Comparison of ENCODE assay signal across 39 cellular contexts in genomic region chr13:98035373-98035772, GRCh38.
"Had no signal": no experiment of that assay in that cellular context is flagged by ENCODE, and none has a peak within 500 bp of the region (broad histone marks: within the 10 kb centered on the region; RNA-seq: fewer than 3 reads in every experiment).

No MANE protein-coding gene starts in this region.

- H3K4me3 ChIP-seq: ascending aorta, cardiac muscle cell had no signal

- H3K27ac Mint-ChIP-seq: activated B cell treated with CpG ODN at 0.5 μM for 24 hours; activated CD4-positive, alpha-beta memory T cell treated with anti-CD3 and anti-CD28 coated beads for 36 hours; activated CD4-positive, alpha-beta T cell treated with anti-CD3 and anti-CD28 coated beads, Interleukin-2, amount 10 ng/mL, durations not matched to agents 24 days and 14 days; activated CD8-positive, alpha-beta T cell treated with anti-CD3 and anti-CD28 coated beads for 36 hours; activated naive CD4-positive, alpha-beta T cell treated with anti-CD3 and anti-CD28 coated beads, Interleukin-2, amount 10 ng/mL, durations not matched to agents 7 days and 5 days; activated naive CD4-positive, alpha-beta T cell treated with anti-CD3 and anti-CD28 coated beads, Interleukin-2, amount 50 U/mL, for 24 hours; activated naive CD8-positive, alpha-beta T cell; activated naive CD8-positive, alpha-beta T cell treated with anti-CD3 and anti-CD28 coated beads, Interleukin-2, amount 10 ng/mL, durations not matched to agents 7 days and 5 days; activated naive CD8-positive, alpha-beta T cell treated with anti-CD3 and anti-CD28 coated beads, Interleukin-2, amount 50 U/mL, for 24 hours; activated T-cell treated with anti-CD3 and anti-CD28 coated beads, Interleukin-2, amount 50 U/mL, for 72 hours; activated T-helper 1 cell treated with anti-CD3 and anti-CD28 coated beads, Interleukin-12 subunit alpha, Interleukin-12 subunit beta, Interleukin-2, Interleukin-4 antibody, amounts not matched to agents 30 ng/mL and 10 ng/mL and 1 ng/mL, durations not matched to agents 14 hours and 24 hours and 36 hours; activated T-helper 17 cell treated with anti-CD3 and anti-CD28 coated beads, Interleukin-2, amount 50 U/mL, for 72 hours; brain; T-helper 1 cell treated with Interleukin-12 subunit alpha and Interleukin-12 subunit beta and Interleukin-4 antibody, amounts not matched to agents 30 μg/mL and 1 μg/mL, for 36 hours; T-helper 2 cell treated with Interferon-gamma antibody and Interleukin-4, amounts not matched to agents 5 μg/mL and 100 μg/mL, for 36 hours had no signal

- H3K9me3 ChIP-seq: ascending aorta had no signal

- H3K27me3 Mint-ChIP-seq: activated CD4-positive, alpha-beta memory T cell treated with anti-CD3 and anti-CD28 coated beads for 36 hours; activated CD4-positive, alpha-beta T cell treated with anti-CD3 and anti-CD28 coated beads, Interleukin-2, amount 10 ng/mL, durations not matched to agents 24 days and 14 days; activated naive CD4-positive, alpha-beta T cell treated with anti-CD3 and anti-CD28 coated beads, Interleukin-2, amount 10 ng/mL, durations not matched to agents 7 days and 5 days; activated naive CD4-positive, alpha-beta T cell treated with anti-CD3 and anti-CD28 coated beads, Interleukin-2, amount 50 U/mL, for 24 hours; activated naive CD8-positive, alpha-beta T cell treated with anti-CD3 and anti-CD28 coated beads, Interleukin-2, amount 50 U/mL, for 24 hours had no signal

- H3K27ac ChIP-seq: ascending aorta, cardiac muscle cell, VCaP had no signal

- H3K36me3 Mint-ChIP-seq: activated CD4-positive, alpha-beta memory T cell treated with anti-CD3 and anti-CD28 coated beads for 36 hours; activated naive CD4-positive, alpha-beta T cell treated with anti-CD3 and anti-CD28 coated beads, Interleukin-2, amount 10 ng/mL, durations not matched to agents 7 days and 5 days; activated naive CD4-positive, alpha-beta T cell treated with anti-CD3 and anti-CD28 coated beads, Interleukin-2, amount 50 U/mL, for 24 hours; activated naive CD8-positive, alpha-beta T cell; activated naive CD8-positive, alpha-beta T cell treated with anti-CD3 and anti-CD28 coated beads, Interleukin-2, amount 10 ng/mL, durations not matched to agents 7 days and 5 days; brain had no signal

- H3K9me3 Mint-ChIP-seq: activated B cell treated with CpG ODN at 0.5 μM for 24 hours; activated CD4-positive, alpha-beta memory T cell treated with anti-CD3 and anti-CD28 coated beads for 36 hours; activated CD4-positive, alpha-beta T cell treated with anti-CD3 and anti-CD28 coated beads, Interleukin-2, amount 10 ng/mL, durations not matched to agents 24 days and 14 days; activated CD8-positive, alpha-beta T cell treated with anti-CD3 and anti-CD28 coated beads for 36 hours; activated naive CD4-positive, alpha-beta T cell treated with anti-CD3 and anti-CD28 coated beads, Interleukin-2, amount 10 ng/mL, durations not matched to agents 7 days and 5 days; activated naive CD4-positive, alpha-beta T cell treated with anti-CD3 and anti-CD28 coated beads, Interleukin-2, amount 50 U/mL, for 24 hours; activated naive CD8-positive, alpha-beta T cell treated with anti-CD3 and anti-CD28 coated beads, Interleukin-2, amount 10 ng/mL, durations not matched to agents 7 days and 5 days; activated naive CD8-positive, alpha-beta T cell treated with anti-CD3 and anti-CD28 coated beads, Interleukin-2, amount 50 U/mL, for 24 hours; activated T-cell treated with anti-CD3 and anti-CD28 coated beads, Interleukin-2, amount 50 U/mL, for 4 hours; activated T-cell treated with anti-CD3 and anti-CD28 coated beads, Interleukin-2, amount 50 U/mL, for 72 hours; activated T-helper 1 cell treated with anti-CD3 and anti-CD28 coated beads, Interleukin-12 subunit alpha, Interleukin-12 subunit beta, Interleukin-2, Interleukin-4 antibody, amounts not matched to agents 30 ng/mL and 10 ng/mL and 1 ng/mL, durations not matched to agents 14 hours and 24 hours and 36 hours; activated T-helper 17 cell treated with anti-CD3 and anti-CD28 coated beads, Interleukin-2, amount 50 U/mL, for 72 hours; central memory CD8-positive, alpha-beta T cell; T-helper 1 cell treated with Interleukin-12 subunit alpha and Interleukin-12 subunit beta and Interleukin-4 antibody, amounts not matched to agents 30 μg/mL and 1 μg/mL, for 36 hours; T-helper 2 cell treated with Interferon-gamma antibody and Interleukin-4, amounts not matched to agents 5 μg/mL and 100 μg/mL, for 36 hours had no signal

- H3K36me3 ChIP-seq: ascending aorta, cardiac muscle cell had no signal

- H3K4me3 Mint-ChIP-seq: activated B cell treated with CpG ODN at 0.5 μM for 24 hours; activated CD4-positive, alpha-beta memory T cell treated with anti-CD3 and anti-CD28 coated beads for 36 hours; activated CD4-positive, alpha-beta T cell treated with anti-CD3 and anti-CD28 coated beads, Interleukin-2, amount 10 ng/mL, durations not matched to agents 24 days and 14 days; activated CD8-positive, alpha-beta T cell treated with anti-CD3 and anti-CD28 coated beads for 36 hours; activated naive CD4-positive, alpha-beta T cell treated with anti-CD3 and anti-CD28 coated beads, Interleukin-2, amount 10 ng/mL, durations not matched to agents 7 days and 5 days; activated naive CD4-positive, alpha-beta T cell treated with anti-CD3 and anti-CD28 coated beads, Interleukin-2, amount 50 U/mL, for 24 hours; activated naive CD8-positive, alpha-beta T cell; activated naive CD8-positive, alpha-beta T cell treated with anti-CD3 and anti-CD28 coated beads, Interleukin-2, amount 10 ng/mL, durations not matched to agents 7 days and 5 days; activated naive CD8-positive, alpha-beta T cell treated with anti-CD3 and anti-CD28 coated beads, Interleukin-2, amount 50 U/mL, for 24 hours; activated T-cell treated with anti-CD3 and anti-CD28 coated beads, Interleukin-2, amount 50 U/mL, for 4 hours; activated T-cell treated with anti-CD3 and anti-CD28 coated beads, Interleukin-2, amount 50 U/mL, for 72 hours; activated T-helper 1 cell treated with anti-CD3 and anti-CD28 coated beads, Interleukin-12 subunit alpha, Interleukin-12 subunit beta, Interleukin-2, Interleukin-4 antibody, amounts not matched to agents 30 ng/mL and 10 ng/mL and 1 ng/mL, durations not matched to agents 14 hours and 24 hours and 36 hours; activated T-helper 17 cell treated with anti-CD3 and anti-CD28 coated beads, Interleukin-2, amount 50 U/mL, for 72 hours; brain; central memory CD8-positive, alpha-beta T cell; T-helper 1 cell treated with Interleukin-12 subunit alpha and Interleukin-12 subunit beta and Interleukin-4 antibody, amounts not matched to agents 30 μg/mL and 1 μg/mL, for 36 hours; T-helper 2 cell treated with Interferon-gamma antibody and Interleukin-4, amounts not matched to agents 5 μg/mL and 100 μg/mL, for 36 hours had no signal

- ATAC-seq: activated CD8-positive, alpha-beta T cell treated with anti-CD3 and anti-CD28 coated beads for 36 hours; activated naive CD8-positive, alpha-beta T cell treated with anti-CD3 and anti-CD28 coated beads, Interleukin-2, amount 50 U/mL, for 24 hours; activated T-cell treated with anti-CD3 and anti-CD28 coated beads, Interleukin-2, amount 50 U/mL, for 4 hours; activated T-helper 17 cell treated with anti-CD3 and anti-CD28 coated beads, Interleukin-2, amount 50 U/mL, for 72 hours had no signal

- H3K4me1 Mint-ChIP-seq: activated B cell treated with CpG ODN at 0.5 μM for 24 hours; activated CD4-positive, alpha-beta T cell treated with anti-CD3 and anti-CD28 coated beads, Interleukin-2, amount 10 ng/mL, durations not matched to agents 24 days and 14 days; activated naive CD4-positive, alpha-beta T cell treated with anti-CD3 and anti-CD28 coated beads, Interleukin-2, amount 10 ng/mL, durations not matched to agents 7 days and 5 days; activated naive CD4-positive, alpha-beta T cell treated with anti-CD3 and anti-CD28 coated beads, Interleukin-2, amount 50 U/mL, for 24 hours; activated naive CD8-positive, alpha-beta T cell treated with anti-CD3 and anti-CD28 coated beads, Interleukin-2, amount 10 ng/mL, durations not matched to agents 7 days and 5 days; activated naive CD8-positive, alpha-beta T cell treated with anti-CD3 and anti-CD28 coated beads, Interleukin-2, amount 50 U/mL, for 24 hours; activated T-helper 17 cell treated with anti-CD3 and anti-CD28 coated beads, Interleukin-2, amount 50 U/mL, for 72 hours; central memory CD8-positive, alpha-beta T cell had no signal

- H3K27me3 ChIP-seq: ascending aorta, cardiac muscle cell had no signal

- H3K4me1 ChIP-seq: ascending aorta had no signal

- FAIRE-seq: bronchial epithelial cell, TTC549 had no signal

- DNase-seq: activated B cell treated with CpG ODN at 0.5 μM for 24 hours; activated CD4-positive, alpha-beta memory T cell treated with anti-CD3 and anti-CD28 coated beads for 36 hours; activated CD4-positive, alpha-beta T cell treated with anti-CD3 and anti-CD28 coated beads for 4 hours; activated CD4-positive, alpha-beta T cell treated with anti-CD3 and anti-CD28 coated beads, Interleukin-2, amount 10 ng/mL, durations not matched to agents 24 days and 14 days; activated CD4-positive, alpha-beta T cell treated with anti-CD3 and anti-CD28 coated beads, Interleukin-2, amount 50 U/mL, for 1 hour; activated CD4-positive, alpha-beta T cell treated with anti-CD3 and anti-CD28 coated beads, Interleukin-2, amount 50 U/mL, for 4 hours; activated CD4-positive, CD25-positive, alpha-beta regulatory T cell treated with anti-CD3 and anti-CD28 coated beads, Interleukin-2, amount 50 U/mL, for 72 hours; activated CD8-positive, alpha-beta memory T cell treated with anti-CD3 and anti-CD28 coated beads, Interleukin-2, amount 50 U/mL, for 4 hours; activated CD8-positive, alpha-beta T cell treated with anti-CD3 and anti-CD28 coated beads for 36 hours; activated effector memory CD4-positive, alpha-beta T cell treated with anti-CD3 and anti-CD28 coated beads, Interleukin-2, amount 50 U/mL, for 16 hours; activated gamma-delta T cell treated with Interleukin-2 at 50 U/mL for 16 hours; activated naive CD4-positive, alpha-beta T cell treated with anti-CD3 and anti-CD28 coated beads, Interleukin-2, amount 10 ng/mL, durations not matched to agents 7 days and 5 days; activated naive CD4-positive, alpha-beta T cell treated with Interleukin-2 at 50 U/mL for 16 hours; activated naive CD8-positive, alpha-beta T cell treated with anti-CD3 and anti-CD28 coated beads, Interleukin-2, amount 10 ng/mL, durations not matched to agents 7 days and 5 days; activated naive CD8-positive, alpha-beta T cell treated with anti-CD3 and anti-CD28 coated beads, Interleukin-2, amount 50 U/mL, for 24 hours; activated T-cell treated with anti-CD3 and anti-CD28 coated beads for 4 hours; activated T-cell treated with anti-CD3 and anti-CD28 coated beads, Interleukin-2, amount 50 U/mL, for 1 hour; activated T-cell treated with anti-CD3 and anti-CD28 coated beads, Interleukin-2, amount 50 U/mL, for 4 hours; activated T-cell treated with anti-CD3 and anti-CD28 coated beads, Interleukin-2, amount 50 U/mL, for 72 hours; amygdala; anterior cingulate cortex; caudate nucleus; cerebellar nuclear complex; T-helper 1 cell; T-helper 2 cell; T-helper 9 cell had no signal
